1 cellular context compared by ENCODE assay signal in genomic region chr2:136254681-136255080, GRCh38.
A peak's percentile ranks its signal among the peaks of the same experiment; 100 is the strongest.
TF ChIP-seq lines count a peak whose summit lies in the region.

No MANE protein-coding gene starts in this region.

TF ChIP-seq in GM12878, 131 proteins besides CTCF, POLR2A, EP300 and RAD21 (continued from another document):
- TF ChIP-seq MLLT1 (IDR thresholded peaks at IDR 0.05) = peak; percentile 68
